Comparison of ENCODE assay signal across 9 cellular contexts in genomic region chr20:63216849-63217471, GRCh38. TPM values are rescaled to one million over a fixed set of nuclear protein-coding genes. Genes with fewer than 3 reads are reported as not detected.
DNase-seq lines count a peak whose midpoint lies in the region; ATAC-seq, FAIRE-seq and TF ChIP-seq lines count a peak whose summit lies in the region.
"Had no signal": no experiment of that assay in that cellular context is flagged by ENCODE, and none has a peak within 500 bp of the region (broad histone marks: within the 10 kb centered on the region; RNA-seq: fewer than 3 reads in every experiment).

No MANE protein-coding gene starts in this region.

- H3K27me3 ChIP-seq in left ventricle myocardium inferior (ENCODE audit: low read depth) (peaks cover 26% of the 10 kb centered on the region), brain microvascular endothelial cell (replicated peaks) (peaks cover 3% of the 10 kb centered on the region)

- H3K27ac ChIP-seq in left ventricle myocardium inferior (replicated peaks) = peak overlapping the region; percentile 84
- H3K27ac ChIP-seq in brain microvascular endothelial cell = no peak overlapping the region

- no peaks in the 10 kb centered on the region for H3K9me3 ChIP-seq in left ventricle myocardium inferior (replicated peaks)

- in situ Hi-C loops in brain microvascular endothelial cell (cut with HindIII; ENCODE audit: low pct_ligation_motif_present, low sequenced_read_pairs) = no loop called here

- no peaks in the 10 kb centered on the region for H3K9me3 Mint-ChIP-seq in mesothelial cell of epicardium

- peaks cover 17% of the 10 kb centered on the region for H3K36me3 Mint-ChIP-seq in mesothelial cell of epicardium

- peaks cover 27% of the 10 kb centered on the region for H3K36me3 ChIP-seq in left ventricle myocardium inferior
- H3K36me3 ChIP-seq in brain microvascular endothelial cell (replicated peaks) = peaks cover 21% of the 10 kb centered on the region

- peak overlapping the region; percentile 54 for H3K27ac Mint-ChIP-seq in mesothelial cell of epicardium

- TF ChIP-seq CTCF in left ventricle myocardium inferior (IDR thresholded peaks at IDR 0.05; ENCODE audit: borderline replicate concordance) (no peak), brain microvascular endothelial cell (IDR thresholded peaks at IDR 0.05; ENCODE audit: low read depth, low read length, missing control alignments) (no peak), mesothelial cell of epicardium (IDR thresholded peaks at IDR 0.05; ENCODE audit: unreplicated experiment) (no peak)

- H3K4me1 ChIP-seq in left ventricle myocardium inferior = peaks cover 45% of the 10 kb centered on the region

- H3K4me3 ChIP-seq in left ventricle myocardium inferior (peak overlapping the region; percentile 94), brain microvascular endothelial cell (ENCODE audit: low read depth, low read length) (peak overlapping the region; percentile 75)

- DNase-seq in left ventricle myocardium inferior (no peak), Right ventricle myocardium inferior (ENCODE audit: missing footprints) (no peak), brain microvascular endothelial cell (no peak), mesothelial cell of epicardium (ENCODE audit: low spot score in 2 of 2, unreplicated experiment in 2 of 2) (no peak), GM12891 (ENCODE audit: insufficient read length, low spot score) (no peak), NCI-H2107 treated with DMSO at 0.1 percent for 48 hours (lab: John Stamatoyannopoulos, UW; ENCODE audit: unreplicated experiment) (no peak)

- no peak for TF ChIP-seq POLR2A in GM12891 (IDR thresholded peaks at IDR 0.05; ENCODE audit: low read depth, low read length)

- peak overlapping the region; percentile 72 for H3K4me3 Mint-ChIP-seq in mesothelial cell of epicardium

- no peak for FAIRE-seq in GM12891 (lab: Jason Lieb, UNC)

- ATAC-seq in Right ventricle myocardium inferior (no peak), GM21367 (IDR thresholded peaks at IDR 0.05; ENCODE audit: unreplicated experiment) (no peak), GM21619 (IDR thresholded peaks at IDR 0.05; ENCODE audit: unreplicated experiment) (no peak)

- H3K27me3 Mint-ChIP-seq in mesothelial cell of epicardium (ENCODE audit: low read depth) = peaks cover 15% of the 10 kb centered on the region

- intact Hi-C loops in left ventricle myocardium inferior (cut with micrococcal nuclease) (no loop called here), Right ventricle myocardium inferior (cut with DNase I) (no loop called here)

- peaks cover 33% of the 10 kb centered on the region for H3K4me1 Mint-ChIP-seq in mesothelial cell of epicardium

TF ChIP-seq in GM12891, 5 proteins besides CTCF, POLR2A, EP300 and RAD21:
- no peak for TF ChIP-seq POU2F2 (IDR thresholded peaks at IDR 0.05; ENCODE audit: low read depth, low read length)
- TF ChIP-seq PAX5 (IDR thresholded peaks at IDR 0.05; ENCODE audit: insufficient read depth, low read length, severe bottlenecking) = no peak
- no peak for TF ChIP-seq SPI1 (IDR thresholded peaks at IDR 0.05; ENCODE audit: low read depth, low read length)
- no peak for TF ChIP-seq TAF1 (IDR thresholded peaks at IDR 0.05; ENCODE audit: low read depth, low read length)
- TF ChIP-seq POLR2AphosphoS5 (IDR thresholded peaks at IDR 0.05; ENCODE audit: low read depth, low read length) = no peak

RNA-seq across cellular contexts. Expression of gene YTHDF1, which starts 1.0 kb away (rescaled TPM):
- total RNA-seq in left ventricle myocardium inferior (22.2 TPM), Right ventricle myocardium inferior (22.9 TPM), mesothelial cell of epicardium (49.3 to 52.9 TPM (median 50.1 TPM) in 3 replicates)
- polyA plus RNA-seq in GM12891 (2012; ENCODE audit: low read depth, missing spikeins) = 15.7 TPM

RNA-seq across cellular contexts. Expression of gene BIRC7, which starts 18.7 kb away (rescaled TPM):
- 0.27 TPM for total RNA-seq in left ventricle myocardium inferior
- total RNA-seq in Right ventricle myocardium inferior = not detected
- 0.36 to 0.84 TPM (median 0.50 TPM) in 3 replicates for total RNA-seq in mesothelial cell of epicardium
- polyA plus RNA-seq in GM12891 (2012; ENCODE audit: low read depth, missing spikeins) = 0.06 TPM
- total RNA-seq: T-helper 1 cell treated with Interleukin-12 subunit alpha and Interleukin-12 subunit beta and Interleukin-4 antibody, amounts not matched to agents 30 ng/mL and 1 ng/mL, for 36 hours had no signal

RNA-seq across cellular contexts. Expression of gene NKAIN4, which starts 37.3 kb away (rescaled TPM):
- total RNA-seq in left ventricle myocardium inferior (not detected), Right ventricle myocardium inferior (not detected), mesothelial cell of epicardium (16.1 to 18.4 TPM (median 16.8 TPM) in 3 replicates)
- polyA plus RNA-seq in GM12891 (2012; ENCODE audit: low read depth, missing spikeins) = not detected
- total RNA-seq: T-helper 1 cell treated with Interleukin-12 subunit alpha and Interleukin-12 subunit beta and Interleukin-4 antibody, amounts not matched to agents 30 ng/mL and 1 ng/mL, for 36 hours had no signal

RNA-seq across cellular contexts. Expression of gene ARFGAP1, which starts 55.7 kb away (rescaled TPM):
- total RNA-seq in left ventricle myocardium inferior = 33.4 TPM
- total RNA-seq in Right ventricle myocardium inferior = 28.8 TPM
- 193 to 210 TPM (median 208 TPM) in 3 replicates for total RNA-seq in mesothelial cell of epicardium
- 36.5 TPM for polyA plus RNA-seq in GM12891 (2012; ENCODE audit: low read depth, missing spikeins)

Comparison
In these comparisons a context has a peak if more than half of its experiments do, and no peak if none do; other contexts are left out.
1. RNA of gene NKAIN4, which starts 37.3 kb away (total RNA-seq): 16.1 to 18.4 TPM in mesothelial cell of epicardium; not detected in left ventricle myocardium inferior (single experiment) and not detected in Right ventricle myocardium inferior (single experiment); every median in the first group is over 10 times any median in the second.